In the genomic region with DNA sequence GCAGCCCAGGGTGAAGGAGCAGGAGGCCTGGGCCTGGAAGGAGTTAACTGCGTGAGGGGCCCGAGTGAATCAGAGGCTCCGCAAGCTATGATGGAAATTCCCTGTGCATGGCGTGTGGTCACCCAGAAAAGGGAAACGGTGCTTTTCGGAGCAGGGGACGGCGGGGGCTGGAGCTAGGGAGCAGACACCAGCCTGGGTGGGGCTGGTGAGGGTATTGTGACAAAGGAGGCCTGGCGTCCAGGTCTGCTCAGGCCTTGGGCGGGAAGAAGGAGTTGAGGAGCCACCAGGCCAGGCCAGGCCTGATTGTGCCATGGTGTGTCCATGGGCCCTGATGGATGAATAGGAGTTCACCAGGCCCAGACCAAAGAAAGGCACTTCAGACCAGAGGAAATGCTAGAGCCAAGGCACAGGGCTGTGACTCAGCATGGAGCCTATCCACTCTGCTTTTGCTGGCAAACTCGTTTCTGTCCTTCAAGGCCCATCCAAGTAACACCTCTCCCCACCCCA, we compare ENCODE assay signal across 14 cellular contexts. TPM values are rescaled to one million over a fixed set of nuclear protein-coding genes. Genes with fewer than 3 reads are reported as not detected.
DNase-seq lines count a peak whose midpoint lies in the region; ATAC-seq and TF ChIP-seq lines count a peak whose summit lies in the region.
"Had no signal": no experiment of that assay in that cellular context is flagged by ENCODE, and none has a peak within 500 bp of the region (broad histone marks: within the 10 kb centered on the region; RNA-seq: fewer than 3 reads in every experiment).

No MANE protein-coding gene starts in this region.

- H3K27ac Mint-ChIP-seq in CD8-positive, alpha-beta T cell = peak overlapping the region; percentile 62
- H3K27ac Mint-ChIP-seq in endodermal cell (peak overlapping the region; percentile 64), natural killer cell (peak overlapping the region; percentile 71 to 85)
- H3K27ac Mint-ChIP-seq: progenitor cell of endocrine pancreas had no signal

- no peaks in the 10 kb centered on the region for H3K9me3 Mint-ChIP-seq in CD8-positive, alpha-beta T cell
- H3K9me3 Mint-ChIP-seq in endodermal cell (no peaks in the 10 kb centered on the region), natural killer cell (no peaks in the 10 kb centered on the region)

- no peak overlapping the region for H3K4me3 Mint-ChIP-seq in CD8-positive, alpha-beta T cell
- no peak overlapping the region for H3K4me3 Mint-ChIP-seq in endodermal cell
- peak overlapping the region; percentile 52 for H3K4me3 Mint-ChIP-seq in natural killer cell

- ATAC-seq in CD8-positive, alpha-beta T cell = no peak
- ATAC-seq in natural killer cell (peak in 1 of 3 donors; percentile 33), GM19452 (IDR thresholded peaks at IDR 0.05; ENCODE audit: unreplicated experiment) (no peak)

- WGBS in endodermal cell (ENCODE audit: insufficient coverage in 1 of 2, insufficient read length in 1 of 2), 2 experiments = 95% methylated on average over 10 to 11 of the region's 11 CpGs

- peaks cover 64% of the 10 kb centered on the region for H3K4me1 ChIP-seq in CD8-positive, alpha-beta T cell (ENCODE audit: insufficient read depth, low read length)
- no peaks in the 10 kb centered on the region for H3K4me1 ChIP-seq in endodermal cell (ENCODE audit: control insufficient read depth, insufficient read depth, low read length)

- H3K36me3 ChIP-seq in CD8-positive, alpha-beta T cell (ENCODE audit: insufficient read depth, low read length) = no peaks in the 10 kb centered on the region
- H3K36me3 ChIP-seq in endodermal cell (ENCODE audit: control insufficient read depth, insufficient read depth, low read length) = no peaks in the 10 kb centered on the region
- H3K36me3 ChIP-seq: SJCRH30 had no signal

- intact Hi-C loops in CD8-positive, alpha-beta T cell (cut with DNase I, micrococcal nuclease) = no loop called here
- intact Hi-C loops in natural killer cell (cut with micrococcal nuclease) = no loop called here

- no peaks in the 10 kb centered on the region for H3K27me3 Mint-ChIP-seq in CD8-positive, alpha-beta T cell (ENCODE audit: low read depth)
- no peaks in the 10 kb centered on the region for H3K27me3 Mint-ChIP-seq in endodermal cell (ENCODE audit: insufficient read depth)
- H3K27me3 Mint-ChIP-seq in natural killer cell (ENCODE audit: low read depth in 2 of 2) = no peaks in the 10 kb centered on the region
- H3K27me3 Mint-ChIP-seq: progenitor cell of endocrine pancreas had no signal

- H3K9ac ChIP-seq in endodermal cell (ENCODE audit: extremely low read depth, low read length, poor library complexity, severe bottlenecking) = no peak overlapping the region

- H3K27ac ChIP-seq in CD8-positive, alpha-beta T cell (ENCODE audit: low read depth, low read length) = no peak overlapping the region
- no peak overlapping the region for H3K27ac ChIP-seq in endodermal cell (ENCODE audit: low read depth, low read length)
- H3K27ac ChIP-seq: SJCRH30 had no signal

- H3K9me3 ChIP-seq in CD8-positive, alpha-beta T cell (ENCODE audit: low read length) = no peaks in the 10 kb centered on the region
- H3K9me3 ChIP-seq in endodermal cell (ENCODE audit: control insufficient read depth, low read length) = no peaks in the 10 kb centered on the region
- H3K9me3 ChIP-seq: SJCRH30 had no signal

- H3K4me3 ChIP-seq in CD8-positive, alpha-beta T cell (ENCODE audit: low read depth, low read length) = no peak overlapping the region
- no peak overlapping the region for H3K4me3 ChIP-seq in endodermal cell (ENCODE audit: low read length)
- H3K4me3 ChIP-seq: SJCRH30 had no signal

- H3K36me3 Mint-ChIP-seq in CD8-positive, alpha-beta T cell = no peaks in the 10 kb centered on the region
- H3K36me3 Mint-ChIP-seq in endodermal cell (ENCODE audit: low read depth) (no peaks in the 10 kb centered on the region), natural killer cell (no peaks in the 10 kb centered on the region)

- TF ChIP-seq CTCF in CD8-positive, alpha-beta T cell (IDR thresholded peaks at IDR 0.05) = no peak
- TF ChIP-seq CTCF in endodermal cell (conservative IDR thresholded peaks at IDR 0.05) (no peak), natural killer cell (IDR thresholded peaks at IDR 0.05) (no peak)

- H3K4me1 Mint-ChIP-seq in CD8-positive, alpha-beta T cell (ENCODE audit: low read depth) = peaks cover 67% of the 10 kb centered on the region
- H3K4me1 Mint-ChIP-seq in endodermal cell (no peaks in the 10 kb centered on the region), natural killer cell (peaks cover 51 to 82% of the 10 kb centered on the region in 2 donors)

- DNase-seq in CD8-positive, alpha-beta T cell = no peak
- peak; percentile 89 to 93 for DNase-seq in NOMO-1 (lab: John Stamatoyannopoulos, UW; ENCODE audit: unreplicated experiment in 2 of 2)
- DNase-seq in endodermal cell = peak; percentile 44
- peak; percentile 18 for DNase-seq in natural killer cell
- no peak for DNase-seq in ureter (ENCODE audit: low spot score)
- no peak for DNase-seq in stimulated activated CD4-positive, alpha-beta T cell treated with anti-CD3 and anti-CD28 coated beads, Interleukin-2, amount 100 ng/mL, for 48 hours
- DNase-seq in HuH-7.5 (ENCODE audit: low spot score) = no peak
- DNase-seq: NCI-H345, SJCRH30 had no signal

- POLR2A ChIA-PET in CD8-positive, alpha-beta T cell (lab: Charles Lee) = interaction anchor here (1.0 to 2.9 kb wide), 3 partner anchors 14 to 18 kb away, joined by 3 to 14 read pairs (median 4); a partner anchor contains a TSS

- H3K27me3 ChIP-seq in CD8-positive, alpha-beta T cell (ENCODE audit: insufficient read depth, low read length) = no peaks in the 10 kb centered on the region
- no peaks in the 10 kb centered on the region for H3K27me3 ChIP-seq in endodermal cell (ENCODE audit: control insufficient read depth, insufficient read depth, low read length, poor library complexity, severe bottlenecking)
- H3K27me3 ChIP-seq: SJCRH30 had no signal

- CTCF ChIA-PET in CD8-positive, alpha-beta T cell (lab: Charles Lee) = interaction anchor here (1.4 to 15.9 kb wide), 3 partner anchors 9 to 20 kb away, joined by 4 to 175 read pairs (median 26); no protein-coding TSS in a partner anchor

RNA-seq across cellular contexts. Expression of a gene that starts 12.8 kb away (rescaled TPM):
- 1 to 10 TPM in 1 of 2 experiments, under 1 TPM in 1; 0.58 to 1.1 TPM for total RNA-seq in CD8-positive, alpha-beta T cell
- total RNA-seq in endodermal cell (not detected), natural killer cell (10 to 100 TPM; 15.0 to 65.4 (median 55.4) TPM), ureter (10.6 TPM)
- not detected for polyA plus RNA-seq in endodermal cell (2013, experiment 1 of 2)
- polyA plus RNA-seq in endodermal cell (2013, experiment 2 of 2) = 0.25 TPM
- total RNA-seq: activated CD8-positive, alpha-beta memory T cell treated with anti-CD3 and anti-CD28 coated beads for 36 hours; epithelial cell of proximal tubule; progenitor cell of endocrine pancreas; SJCRH30 had no signal
- polyA plus RNA-seq: BJ had no signal

RNA-seq across cellular contexts. Expression of a gene that starts 17.3 kb away (rescaled TPM):
- 10 to 100 TPM; 34.0 to 34.6 TPM for total RNA-seq in CD8-positive, alpha-beta T cell
- total RNA-seq in endodermal cell (10 to 100 TPM; 34.7 to 40.4 TPM), natural killer cell (10 to 100 TPM; 29.1 to 34.7 (median 32.6) TPM), ureter (40.4 TPM)
- polyA plus RNA-seq in endodermal cell (2013, experiment 1 of 2) = 38.8 TPM
- 31.4 TPM for polyA plus RNA-seq in endodermal cell (2013, experiment 2 of 2)

RNA-seq across cellular contexts. Expression of a gene that starts 35.1 kb away (rescaled TPM):
- total RNA-seq in CD8-positive, alpha-beta T cell = 10 to 100 TPM; 58.1 to 63.4 TPM
- total RNA-seq in endodermal cell = 100 to 1,000 TPM; 152 to 175 TPM
- polyA plus RNA-seq in endodermal cell (2013, experiment 1 of 2) = 124 TPM
- 129 TPM for polyA plus RNA-seq in endodermal cell (2013, experiment 2 of 2)
- total RNA-seq in natural killer cell = 10 to 100 TPM; 74.0 to 85.9 (median 77.7) TPM
- 87.4 TPM for total RNA-seq in ureter

RNA-seq across cellular contexts. Expression of a gene that starts 38.6 kb away (rescaled TPM):
- total RNA-seq in CD8-positive, alpha-beta T cell = not detected
- total RNA-seq in endodermal cell = under 1 TPM in 1 of 2 donors, not detected in 1; 0.07 TPM
- polyA plus RNA-seq in endodermal cell (2013, experiment 1 of 2) = not detected
- not detected for polyA plus RNA-seq in endodermal cell (2013, experiment 2 of 2)
- under 1 TPM in 2 of 3 donors, not detected in 1; 0.45 to 0.53 TPM for total RNA-seq in natural killer cell
- 0.18 TPM for total RNA-seq in ureter
- total RNA-seq: activated CD8-positive, alpha-beta memory T cell treated with anti-CD3 and anti-CD28 coated beads for 36 hours; epithelial cell of proximal tubule; SJCRH30 had no signal
- polyA plus RNA-seq: BJ had no signal

RNA-seq across cellular contexts. Expression of a gene that starts 57.8 kb away (rescaled TPM):
- total RNA-seq in CD8-positive, alpha-beta T cell = under 1 TPM; 0.84 to 0.94 TPM
- total RNA-seq in endodermal cell (under 1 TPM; 0.40 to 0.64 TPM), natural killer cell (1 to 10 TPM; 1.6 to 2.2 (median 1.7) TPM), ureter (0.44 TPM)
- not detected for polyA plus RNA-seq in endodermal cell (2013, experiment 1 of 2)
- polyA plus RNA-seq in endodermal cell (2013, experiment 2 of 2) = 0.33 TPM
- total RNA-seq: epithelial cell of proximal tubule had no signal

Comparison
In these comparisons a context has a peak if more than half of its experiments do, and no peak if none do; other contexts are left out.
1. DNase-seq: peak in NOMO-1 (2 of 2), endodermal cell (single experiment) and natural killer cell (single experiment); none in CD8-positive, alpha-beta T cell (0 of 7), ureter (single experiment), stimulated activated CD4-positive, alpha-beta T cell treated with anti-CD3 and anti-CD28 coated beads, Interleukin-2, amount 100 ng/mL, for 48 hours (0 of 2) and HuH-7.5 (single experiment).
2. Peak in every context shown above with its lines, with median percentiles within 50 percentile points of each other: H3K27ac Mint-ChIP-seq.